ENCODE assay signal across 2 cellular contexts in the genomic region with DNA sequence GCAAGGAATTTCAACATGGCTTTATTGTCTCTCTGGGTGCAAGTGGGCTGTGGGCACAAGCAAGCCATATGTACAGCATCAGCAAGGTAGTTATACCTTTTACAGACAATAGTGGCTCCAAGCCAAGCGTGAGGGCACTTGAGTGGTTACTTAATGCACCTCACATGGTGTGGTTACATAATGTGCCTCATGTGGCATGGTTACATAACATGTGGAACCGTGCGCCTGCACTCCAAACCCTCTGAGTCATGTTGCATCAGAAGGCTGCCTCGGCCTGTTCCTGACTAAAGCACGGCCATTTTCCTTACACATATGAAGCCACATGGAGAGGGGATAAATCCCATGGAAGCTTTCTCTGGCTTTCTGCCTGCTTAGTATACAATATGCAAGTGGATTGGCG.
TF ChIP-seq lines count a peak whose summit lies in the region.

No MANE protein-coding gene starts in this region.

TF ChIP-seq in IMR-90, 13 proteins besides CTCF, POLR2A, EP300 and RAD21:
- TF ChIP-seq, protein P1, sequence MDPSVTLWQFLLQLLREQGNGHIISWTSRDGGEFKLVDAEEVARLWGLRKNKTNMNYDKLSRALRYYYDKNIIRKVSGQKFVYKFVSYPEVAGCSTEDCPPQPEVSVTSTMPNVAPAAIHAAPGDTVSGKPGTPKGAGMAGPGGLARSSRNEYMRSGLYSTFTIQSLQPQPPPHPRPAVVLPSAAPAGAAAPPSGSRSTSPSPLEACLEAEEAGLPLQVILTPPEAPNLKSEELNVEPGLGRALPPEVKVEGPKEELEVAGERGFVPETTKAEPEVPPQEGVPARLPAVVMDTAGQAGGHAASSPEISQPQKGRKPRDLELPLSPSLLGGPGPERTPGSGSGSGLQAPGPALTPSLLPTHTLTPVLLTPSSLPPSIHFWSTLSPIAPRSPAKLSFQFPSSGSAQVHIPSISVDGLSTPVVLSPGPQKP (IDR thresholded peaks at IDR 0.05; ENCODE audit: borderline replicate concordance, low read depth, low read length) = no peak
- no peak for TF ChIP-seq RCOR1 (IDR thresholded peaks at IDR 0.05; ENCODE audit: insufficient replicate concordance, low read length)
- TF ChIP-seq SMC3 (IDR thresholded peaks at IDR 0.05; ENCODE audit: low read depth, low read length) = no peak
- TF ChIP-seq NFE2L2 (IDR thresholded peaks at IDR 0.05; ENCODE audit: low read depth, low read length) = no peak
- no peak for TF ChIP-seq MAZ (IDR thresholded peaks at IDR 0.05; ENCODE audit: borderline replicate concordance, low read depth, low read length)
- no peak for TF ChIP-seq MXI1 (IDR thresholded peaks at IDR 0.05; ENCODE audit: borderline replicate concordance, low read depth, low read length)
- TF ChIP-seq CEBPB (IDR thresholded peaks at IDR 0.05; ENCODE audit: low read depth, low read length) = no peak
- no peak for TF ChIP-seq BHLHE40 (IDR thresholded peaks at IDR 0.05; ENCODE audit: low read depth, low read length)
- TF ChIP-seq MAFK (IDR thresholded peaks at IDR 0.05; ENCODE audit: low read depth, low read length) = no peak
- TF ChIP-seq RFX5 (IDR thresholded peaks at IDR 0.05; ENCODE audit: low read depth, low read length) = no peak
- no peak for TF ChIP-seq FOS (IDR thresholded peaks at IDR 0.05; ENCODE audit: low read depth, low read length)
- TF ChIP-seq CHD1 (IDR thresholded peaks at IDR 0.05; ENCODE audit: low read depth, low read length) = no peak

TF ChIP-seq in HepG2, 621 proteins besides CTCF, POLR2A, EP300 and RAD21 (continues in another document):
- TF ChIP-seq CCAR2 (optimal IDR thresholded peaks at IDR 0.05; ENCODE audit: low read depth, low read length) = no peak
- TF ChIP-seq CHCHD3 (CRISPR knock-in tag; IDR thresholded peaks at IDR 0.05) = no peak
- TF ChIP-seq ZNF160 (CRISPR knock-in tag; IDR thresholded peaks at IDR 0.05) = no peak
- TF ChIP-seq, protein P2, sequence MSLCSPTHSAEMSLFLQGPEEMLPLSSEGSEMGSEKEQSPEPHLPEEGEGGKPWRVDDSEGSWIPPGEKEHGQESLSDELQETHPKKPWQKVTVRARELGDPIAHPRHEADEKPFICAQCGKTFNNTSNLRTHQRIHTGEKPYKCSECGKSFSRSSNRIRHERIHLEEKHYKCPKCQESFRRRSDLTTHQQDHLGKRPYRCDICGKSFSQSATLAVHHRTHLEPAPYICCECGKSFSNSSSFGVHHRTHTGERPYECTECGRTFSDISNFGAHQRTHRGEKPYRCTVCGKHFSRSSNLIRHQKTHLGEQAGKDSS (CRISPR knock-in tag; IDR thresholded peaks at IDR 0.05; ENCODE audit: borderline replicate concordance, low read depth) = no peak
- TF ChIP-seq, protein P3, sequence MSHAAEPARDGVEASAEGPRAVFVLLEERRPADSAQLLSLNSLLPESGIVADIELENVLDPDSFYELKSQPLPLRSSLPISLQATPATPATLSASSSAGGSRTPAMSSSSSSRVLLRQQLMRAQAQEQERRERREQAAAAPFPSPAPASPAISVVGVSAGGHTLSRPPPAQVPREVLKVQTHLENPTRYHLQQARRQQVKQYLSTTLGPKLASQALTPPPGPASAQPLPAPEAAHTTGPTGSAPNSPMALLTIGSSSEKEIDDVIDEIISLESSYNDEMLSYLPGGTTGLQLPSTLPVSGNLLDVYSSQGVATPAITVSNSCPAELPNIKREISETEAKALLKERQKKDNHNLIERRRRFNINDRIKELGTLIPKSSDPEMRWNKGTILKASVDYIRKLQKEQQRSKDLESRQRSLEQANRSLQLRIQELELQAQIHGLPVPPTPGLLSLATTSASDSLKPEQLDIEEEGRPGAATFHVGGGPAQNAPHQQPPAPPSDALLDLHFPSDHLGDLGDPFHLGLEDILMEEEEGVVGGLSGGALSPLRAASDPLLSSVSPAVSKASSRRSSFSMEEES (CRISPR knock-in tag; IDR thresholded peaks at IDR 0.05) = peak; percentile 96
- no peak for TF ChIP-seq ZNF101 (CRISPR knock-in tag; IDR thresholded peaks at IDR 0.05; ENCODE audit: borderline replicate concordance, low read depth)
- no peak for TF ChIP-seq ZNF616 (CRISPR knock-in tag; IDR thresholded peaks at IDR 0.05; ENCODE audit: low read depth)
- no peak for TF ChIP-seq RFX5 (IDR thresholded peaks at IDR 0.05; ENCODE audit: low read depth, low read length)
- TF ChIP-seq, protein P4, sequence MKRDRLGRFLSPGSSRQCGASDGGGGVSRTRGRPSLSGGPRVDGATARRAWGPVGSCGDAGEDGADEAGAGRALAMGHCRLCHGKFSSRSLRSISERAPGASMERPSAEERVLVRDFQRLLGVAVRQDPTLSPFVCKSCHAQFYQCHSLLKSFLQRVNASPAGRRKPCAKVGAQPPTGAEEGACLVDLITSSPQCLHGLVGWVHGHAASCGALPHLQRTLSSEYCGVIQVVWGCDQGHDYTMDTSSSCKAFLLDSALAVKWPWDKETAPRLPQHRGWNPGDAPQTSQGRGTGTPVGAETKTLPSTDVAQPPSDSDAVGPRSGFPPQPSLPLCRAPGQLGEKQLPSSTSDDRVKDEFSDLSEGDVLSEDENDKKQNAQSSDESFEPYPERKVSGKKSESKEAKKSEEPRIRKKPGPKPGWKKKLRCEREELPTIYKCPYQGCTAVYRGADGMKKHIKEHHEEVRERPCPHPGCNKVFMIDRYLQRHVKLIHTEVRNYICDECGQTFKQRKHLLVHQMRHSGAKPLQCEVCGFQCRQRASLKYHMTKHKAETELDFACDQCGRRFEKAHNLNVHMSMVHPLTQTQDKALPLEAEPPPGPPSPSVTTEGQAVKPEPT (CRISPR knock-in tag; IDR thresholded peaks at IDR 0.05; ENCODE audit: low read depth) = no peak
- TF ChIP-seq FOXM1 (CRISPR knock-in tag; IDR thresholded peaks at IDR 0.05) = no peak
- peak; percentile 35; the same call in 1 of the 2 replicates for TF ChIP-seq GABPB1 (CRISPR knock-in tag; IDR thresholded peaks at IDR 0.05)
- no peak for TF ChIP-seq ZFP90 (CRISPR knock-in tag; IDR thresholded peaks at IDR 0.05; ENCODE audit: borderline replicate concordance)
- no peak for TF ChIP-seq ZNF431 (CRISPR knock-in tag; IDR thresholded peaks at IDR 0.05; ENCODE audit: borderline replicate concordance, low read depth)
- TF ChIP-seq, protein P5, sequence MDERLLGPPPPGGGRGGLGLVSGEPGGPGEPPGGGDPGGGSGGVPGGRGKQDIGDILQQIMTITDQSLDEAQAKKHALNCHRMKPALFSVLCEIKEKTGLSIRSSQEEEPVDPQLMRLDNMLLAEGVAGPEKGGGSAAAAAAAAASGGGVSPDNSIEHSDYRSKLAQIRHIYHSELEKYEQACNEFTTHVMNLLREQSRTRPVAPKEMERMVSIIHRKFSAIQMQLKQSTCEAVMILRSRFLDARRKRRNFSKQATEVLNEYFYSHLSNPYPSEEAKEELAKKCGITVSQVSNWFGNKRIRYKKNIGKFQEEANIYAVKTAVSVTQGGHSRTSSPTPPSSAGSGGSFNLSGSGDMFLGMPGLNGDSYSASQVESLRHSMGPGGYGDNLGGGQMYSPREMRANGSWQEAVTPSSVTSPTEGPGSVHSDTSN (CRISPR knock-in tag; IDR thresholded peaks at IDR 0.05) = no peak
- TF ChIP-seq ZNF605 (CRISPR knock-in tag; IDR thresholded peaks at IDR 0.05) = no peak
- TF ChIP-seq, protein P6, sequence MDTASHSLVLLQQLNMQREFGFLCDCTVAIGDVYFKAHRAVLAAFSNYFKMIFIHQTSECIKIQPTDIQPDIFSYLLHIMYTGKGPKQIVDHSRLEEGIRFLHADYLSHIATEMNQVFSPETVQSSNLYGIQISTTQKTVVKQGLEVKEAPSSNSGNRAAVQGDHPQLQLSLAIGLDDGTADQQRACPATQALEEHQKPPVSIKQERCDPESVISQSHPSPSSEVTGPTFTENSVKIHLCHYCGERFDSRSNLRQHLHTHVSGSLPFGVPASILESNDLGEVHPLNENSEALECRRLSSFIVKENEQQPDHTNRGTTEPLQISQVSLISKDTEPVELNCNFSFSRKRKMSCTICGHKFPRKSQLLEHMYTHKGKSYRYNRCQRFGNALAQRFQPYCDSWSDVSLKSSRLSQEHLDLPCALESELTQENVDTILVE (CRISPR knock-in tag; IDR thresholded peaks at IDR 0.05) = 0 out of 2 replicates have a peak, but pooled peaks have one; percentile 40
- TF ChIP-seq ZNF430 (CRISPR knock-in tag; IDR thresholded peaks at IDR 0.05) = no peak
- no peak for TF ChIP-seq ASH2L (IDR thresholded peaks at IDR 0.05; ENCODE audit: insufficient read length, low read depth, low read length)
- no peak for TF ChIP-seq ZNF75D (CRISPR knock-in tag; IDR thresholded peaks at IDR 0.05; ENCODE audit: borderline replicate concordance)
- TF ChIP-seq ZNF792 (CRISPR knock-in tag; IDR thresholded peaks at IDR 0.05) = no peak
- no peak for TF ChIP-seq ZNF563 (CRISPR knock-in tag; IDR thresholded peaks at IDR 0.05)
- TF ChIP-seq, protein P7, sequence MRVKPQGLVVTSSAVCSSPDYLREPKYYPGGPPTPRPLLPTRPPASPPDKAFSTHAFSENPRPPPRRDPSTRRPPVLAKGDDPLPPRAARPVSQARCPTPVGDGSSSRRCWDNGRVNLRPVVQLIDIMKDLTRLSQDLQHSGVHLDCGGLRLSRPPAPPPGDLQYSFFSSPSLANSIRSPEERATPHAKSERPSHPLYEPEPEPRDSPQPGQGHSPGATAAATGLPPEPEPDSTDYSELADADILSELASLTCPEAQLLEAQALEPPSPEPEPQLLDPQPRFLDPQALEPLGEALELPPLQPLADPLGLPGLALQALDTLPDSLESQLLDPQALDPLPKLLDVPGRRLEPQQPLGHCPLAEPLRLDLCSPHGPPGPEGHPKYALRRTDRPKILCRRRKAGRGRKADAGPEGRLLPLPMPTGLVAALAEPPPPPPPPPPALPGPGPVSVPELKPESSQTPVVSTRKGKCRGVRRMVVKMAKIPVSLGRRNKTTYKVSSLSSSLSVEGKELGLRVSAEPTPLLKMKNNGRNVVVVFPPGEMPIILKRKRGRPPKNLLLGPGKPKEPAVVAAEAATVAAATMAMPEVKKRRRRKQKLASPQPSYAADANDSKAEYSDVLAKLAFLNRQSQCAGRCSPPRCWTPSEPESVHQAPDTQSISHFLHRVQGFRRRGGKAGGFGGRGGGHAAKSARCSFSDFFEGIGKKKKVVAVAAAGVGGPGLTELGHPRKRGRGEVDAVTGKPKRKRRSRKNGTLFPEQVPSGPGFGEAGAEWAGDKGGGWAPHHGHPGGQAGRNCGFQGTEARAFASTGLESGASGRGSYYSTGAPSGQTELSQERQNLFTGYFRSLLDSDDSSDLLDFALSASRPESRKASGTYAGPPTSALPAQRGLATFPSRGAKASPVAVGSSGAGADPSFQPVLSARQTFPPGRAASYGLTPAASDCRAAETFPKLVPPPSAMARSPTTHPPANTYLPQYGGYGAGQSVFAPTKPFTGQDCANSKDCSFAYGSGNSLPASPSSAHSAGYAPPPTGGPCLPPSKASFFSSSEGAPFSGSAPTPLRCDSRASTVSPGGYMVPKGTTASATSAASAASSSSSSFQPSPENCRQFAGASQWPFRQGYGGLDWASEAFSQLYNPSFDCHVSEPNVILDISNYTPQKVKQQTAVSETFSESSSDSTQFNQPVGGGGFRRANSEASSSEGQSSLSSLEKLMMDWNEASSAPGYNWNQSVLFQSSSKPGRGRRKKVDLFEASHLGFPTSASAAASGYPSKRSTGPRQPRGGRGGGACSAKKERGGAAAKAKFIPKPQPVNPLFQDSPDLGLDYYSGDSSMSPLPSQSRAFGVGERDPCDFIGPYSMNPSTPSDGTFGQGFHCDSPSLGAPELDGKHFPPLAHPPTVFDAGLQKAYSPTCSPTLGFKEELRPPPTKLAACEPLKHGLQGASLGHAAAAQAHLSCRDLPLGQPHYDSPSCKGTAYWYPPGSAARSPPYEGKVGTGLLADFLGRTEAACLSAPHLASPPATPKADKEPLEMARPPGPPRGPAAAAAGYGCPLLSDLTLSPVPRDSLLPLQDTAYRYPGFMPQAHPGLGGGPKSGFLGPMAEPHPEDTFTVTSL (CRISPR knock-in tag; IDR thresholded peaks at IDR 0.05; ENCODE audit: borderline replicate concordance) = no peak
- no peak for TF ChIP-seq MLLT10 (CRISPR knock-in tag; IDR thresholded peaks at IDR 0.05)
- no peak for TF ChIP-seq ZSCAN20 (CRISPR knock-in tag; IDR thresholded peaks at IDR 0.05; ENCODE audit: borderline replicate concordance)
- TF ChIP-seq ZNF619 (CRISPR knock-in tag; IDR thresholded peaks at IDR 0.05) = no peak
- no peak for TF ChIP-seq HOXA3 (CRISPR knock-in tag; IDR thresholded peaks at IDR 0.05)
- TF ChIP-seq, protein P8, sequence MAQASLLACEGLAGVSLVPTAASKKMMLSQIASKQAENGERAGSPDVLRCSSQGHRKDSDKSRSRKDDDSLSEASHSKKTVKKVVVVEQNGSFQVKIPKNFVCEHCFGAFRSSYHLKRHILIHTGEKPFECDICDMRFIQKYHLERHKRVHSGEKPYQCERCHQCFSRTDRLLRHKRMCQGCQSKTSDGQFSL (CRISPR knock-in tag; IDR thresholded peaks at IDR 0.05) = no peak
- no peak for TF ChIP-seq TGIF2 (CRISPR knock-in tag; IDR thresholded peaks at IDR 0.05)
- no peak for TF ChIP-seq RFX3 (CRISPR knock-in tag; IDR thresholded peaks at IDR 0.05)
- TF ChIP-seq, protein P9, sequence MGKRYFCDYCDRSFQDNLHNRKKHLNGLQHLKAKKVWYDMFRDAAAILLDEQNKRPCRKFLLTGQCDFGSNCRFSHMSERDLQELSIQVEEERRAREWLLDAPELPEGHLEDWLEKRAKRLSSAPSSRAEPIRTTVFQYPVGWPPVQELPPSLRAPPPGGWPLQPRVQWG (CRISPR knock-in tag; IDR thresholded peaks at IDR 0.05; ENCODE audit: borderline replicate concordance, low read depth) = no peak
- TF ChIP-seq, protein P10, sequence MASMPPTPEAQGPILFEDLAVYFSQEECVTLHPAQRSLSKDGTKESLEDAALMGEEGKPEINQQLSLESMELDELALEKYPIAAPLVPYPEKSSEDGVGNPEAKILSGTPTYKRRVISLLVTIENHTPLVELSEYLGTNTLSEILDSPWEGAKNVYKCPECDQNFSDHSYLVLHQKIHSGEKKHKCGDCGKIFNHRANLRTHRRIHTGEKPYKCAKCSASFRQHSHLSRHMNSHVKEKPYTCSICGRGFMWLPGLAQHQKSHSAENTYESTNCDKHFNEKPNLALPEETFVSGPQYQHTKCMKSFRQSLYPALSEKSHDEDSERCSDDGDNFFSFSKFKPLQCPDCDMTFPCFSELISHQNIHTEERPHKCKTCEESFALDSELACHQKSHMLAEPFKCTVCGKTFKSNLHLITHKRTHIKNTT (CRISPR knock-in tag; IDR thresholded peaks at IDR 0.05) = no peak
- TF ChIP-seq, protein P11, sequence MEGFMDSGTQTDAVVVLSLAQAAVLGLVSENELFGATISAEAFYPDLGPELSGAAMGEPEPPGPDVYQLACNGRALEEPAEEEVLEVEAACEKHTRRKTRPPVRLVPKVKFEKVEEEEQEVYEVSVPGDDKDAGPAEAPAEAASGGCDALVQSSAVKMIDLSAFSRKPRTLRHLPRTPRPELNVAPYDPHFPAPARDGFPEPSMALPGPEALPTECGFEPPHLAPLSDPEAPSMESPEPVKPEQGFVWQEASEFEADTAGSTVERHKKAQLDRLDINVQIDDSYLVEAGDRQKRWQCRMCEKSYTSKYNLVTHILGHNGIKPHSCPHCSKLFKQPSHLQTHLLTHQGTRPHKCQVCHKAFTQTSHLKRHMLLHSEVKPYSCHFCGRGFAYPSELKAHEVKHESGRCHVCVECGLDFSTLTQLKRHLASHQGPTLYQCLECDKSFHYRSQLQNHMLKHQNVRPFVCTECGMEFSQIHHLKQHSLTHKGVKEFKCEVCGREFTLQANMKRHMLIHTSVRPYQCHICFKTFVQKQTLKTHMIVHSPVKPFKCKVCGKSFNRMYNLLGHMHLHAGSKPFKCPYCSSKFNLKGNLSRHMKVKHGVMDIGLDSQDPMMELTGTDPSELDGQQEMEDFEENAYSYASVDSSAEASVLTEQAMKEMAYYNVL (CRISPR knock-in tag; IDR thresholded peaks at IDR 0.05; ENCODE audit: borderline replicate concordance) = no peak
- no peak for TF ChIP-seq ZNF614 (CRISPR knock-in tag; IDR thresholded peaks at IDR 0.05; ENCODE audit: borderline replicate concordance)
- no peak for TF ChIP-seq SMYD3 (CRISPR knock-in tag; IDR thresholded peaks at IDR 0.05)
- TF ChIP-seq, protein P12, sequence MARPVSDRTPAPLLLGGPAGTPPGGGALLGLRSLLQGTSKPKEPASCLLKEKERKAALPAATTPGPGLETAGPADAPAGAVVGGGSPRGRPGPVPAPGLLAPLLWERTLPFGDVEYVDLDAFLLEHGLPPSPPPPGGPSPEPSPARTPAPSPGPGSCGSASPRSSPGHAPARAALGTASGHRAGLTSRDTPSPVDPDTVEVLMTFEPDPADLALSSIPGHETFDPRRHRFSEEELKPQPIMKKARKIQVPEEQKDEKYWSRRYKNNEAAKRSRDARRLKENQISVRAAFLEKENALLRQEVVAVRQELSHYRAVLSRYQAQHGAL (CRISPR knock-in tag; IDR thresholded peaks at IDR 0.05; ENCODE audit: not compliant biosample characterization) = no peak
